8 cellular contexts compared by ENCODE assay signal in the genomic region with DNA sequence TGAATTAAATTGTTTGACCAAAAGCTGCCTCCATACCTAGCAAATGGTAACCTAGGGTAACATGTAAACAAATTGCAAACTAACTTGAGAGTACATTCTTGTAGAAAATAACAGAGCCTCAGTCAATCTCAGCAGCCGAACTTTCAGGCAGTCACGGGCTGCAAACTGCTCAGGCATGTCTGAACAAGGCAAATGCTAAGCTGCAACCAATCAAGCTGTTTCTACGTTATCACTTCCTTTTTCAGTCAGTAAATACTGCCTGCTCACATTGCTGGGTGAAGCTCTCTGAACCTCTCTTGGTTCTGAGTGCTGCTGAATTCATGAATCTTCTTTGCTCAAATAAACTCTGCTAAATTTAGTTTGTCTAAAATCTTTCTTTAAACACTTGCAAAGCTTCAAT.
A peak's percentile ranks its signal among the peaks of the same experiment; 100 is the strongest.
DNase-seq lines count a peak whose midpoint lies in the region; ATAC-seq and TF ChIP-seq lines count a peak whose summit lies in the region.

No MANE protein-coding gene starts in this region.

- H4K20me1 ChIP-seq in OCI-LY7 (ENCODE audit: insufficient read depth, low read length): no peaks in the 10 kb centered on the region

- no peaks in the 10 kb centered on the region for H3K79me2 ChIP-seq in OCI-LY7 (ENCODE audit: insufficient read depth, low read depth, low read length)

- TF ChIP-seq POLR2A in testis (IDR thresholded peaks at IDR 0.05): no peak

- intact Hi-C loops in OCI-LY7 (cut with micrococcal nuclease; ENCODE audit: unreplicated experiment): no loop called here
- intact Hi-C loops in upper lobe of right lung (cut with DNase I): no loop called here
- intact Hi-C loops in testis (cut with DNase I; ENCODE audit: low total_unique reads): loop anchor here (5.0 kb wide), 1 partner anchor 225 kb away; no protein-coding TSS in a partner anchor

- H3K27ac ChIP-seq in OCI-LY7 (ENCODE audit: low read depth, low read length, poor library complexity, severe bottlenecking) (no peak overlapping the region), upper lobe of right lung (peak overlapping the region; percentile 26), testis (no peak overlapping the region)

- H3K4me1 ChIP-seq in OCI-LY7 (ENCODE audit: insufficient read depth, low read length, poor library complexity, severe bottlenecking) (peaks cover 6% of the 10 kb centered on the region), upper lobe of right lung (peaks cover 4% of the 10 kb centered on the region), testis (no peaks in the 10 kb centered on the region)

- H3K4me2 ChIP-seq in OCI-LY7 (ENCODE audit: low read length): peak overlapping the region; percentile 51

- POLR2A ChIA-PET in OCI-LY7 (lab: Charles Lee): interaction anchor here (0.6 to 0.7 kb wide), 2 partner anchors 22 to 154 kb away, joined by 3 read pairs; no protein-coding TSS in a partner anchor
- POLR2A ChIA-PET in HEK293T (lab: Yijun Ruan, JAX): no interaction called here

- no peaks in the 10 kb centered on the region for H3K27me3 ChIP-seq in upper lobe of right lung
- H3K27me3 ChIP-seq in testis: no peaks in the 10 kb centered on the region

- ATAC-seq in GM18873 (IDR thresholded peaks at IDR 0.05; ENCODE audit: low FRiP score, unreplicated experiment) (peak; percentile 91), HG02938 (IDR thresholded peaks at IDR 0.05; ENCODE audit: unreplicated experiment) (peak; percentile 64), upper lobe of right lung (peak; percentile 85)

- peak overlapping the region; percentile 86 for H2AFZ ChIP-seq in OCI-LY7 (ENCODE audit: low read length)

- H3K36me3 ChIP-seq in OCI-LY7 (ENCODE audit: insufficient read depth, low read length) (no peaks in the 10 kb centered on the region), upper lobe of right lung (no peaks in the 10 kb centered on the region), testis (ENCODE audit: low read depth, missing control alignments) (no peaks in the 10 kb centered on the region)

- DNase-seq in OCI-LY7 (ENCODE audit: low spot score) (peak; percentile 60), iPS DF 19.7 (ENCODE audit: low read depth, low spot score) (peak; percentile 47), upper lobe of right lung (no peak), testis (no peak), HEK293T (ENCODE audit: extremely low spot score) (no peak), GM19240 (ENCODE audit: insufficient read length, low spot score) (no peak)

- CTCF ChIA-PET in OCI-LY7 (lab: Charles Lee; ENCODE audit: unreplicated experiment): no interaction called here
- CTCF ChIA-PET in HEK293T (lab: Yijun Ruan, JAX): no interaction called here

- H3K9me3 ChIP-seq in OCI-LY7 (ENCODE audit: low read length) (no peaks in the 10 kb centered on the region), upper lobe of right lung (no peaks in the 10 kb centered on the region), testis (no peaks in the 10 kb centered on the region)

- 24 to 43% methylated on average over 3 of the region's 3 CpGs for WGBS in testis, 2 donors

- BruUV-seq in OCI-LY7 (replicated peaks; lab: Mats Ljungman, UMichigan): no TSS peak

- H3K4me3 ChIP-seq in OCI-LY7 (ENCODE audit: low read depth, low read length, poor library complexity, severe bottlenecking) (no peak overlapping the region), upper lobe of right lung (no peak overlapping the region), testis (no peak overlapping the region)

- TF ChIP-seq CTCF in OCI-LY7 (conservative IDR thresholded peaks at IDR 0.05; ENCODE audit: low read length) (no peak), upper lobe of right lung (IDR thresholded peaks at IDR 0.05) (no peak), testis (IDR thresholded peaks at IDR 0.05) (no peak)

- no peaks in the 10 kb centered on the region for H3K9me2 ChIP-seq in OCI-LY7 (ENCODE audit: insufficient read depth, low read length)

TF ChIP-seq in HEK293T, 16 proteins besides CTCF, POLR2A, EP300 and RAD21:
- TF ChIP-seq SUZ12 (IDR thresholded peaks at IDR 0.05): no peak
- no peak for TF ChIP-seq BHLHE40 (IDR thresholded peaks at IDR 0.05; ENCODE audit: borderline replicate concordance)
- no peak for TF ChIP-seq SP1 (IDR thresholded peaks at IDR 0.05)
- TF ChIP-seq ELF4 (IDR thresholded peaks at IDR 0.05): no peak
- TF ChIP-seq HDGF (IDR thresholded peaks at IDR 0.05; ENCODE audit: borderline replicate concordance): no peak

Comparison
In these comparisons a context has a peak if more than half of its experiments do, and no peak if none do; other contexts are left out.
1. DNase-seq: peak in OCI-LY7 (single experiment) and iPS DF 19.7 (single experiment); none in upper lobe of right lung (single experiment), testis (single experiment), HEK293T (single experiment) and GM19240 (single experiment).
2. Peak in every context shown above with its lines, with median percentiles within 50 percentile points of each other: ATAC-seq.